In the genomic region with DNA sequence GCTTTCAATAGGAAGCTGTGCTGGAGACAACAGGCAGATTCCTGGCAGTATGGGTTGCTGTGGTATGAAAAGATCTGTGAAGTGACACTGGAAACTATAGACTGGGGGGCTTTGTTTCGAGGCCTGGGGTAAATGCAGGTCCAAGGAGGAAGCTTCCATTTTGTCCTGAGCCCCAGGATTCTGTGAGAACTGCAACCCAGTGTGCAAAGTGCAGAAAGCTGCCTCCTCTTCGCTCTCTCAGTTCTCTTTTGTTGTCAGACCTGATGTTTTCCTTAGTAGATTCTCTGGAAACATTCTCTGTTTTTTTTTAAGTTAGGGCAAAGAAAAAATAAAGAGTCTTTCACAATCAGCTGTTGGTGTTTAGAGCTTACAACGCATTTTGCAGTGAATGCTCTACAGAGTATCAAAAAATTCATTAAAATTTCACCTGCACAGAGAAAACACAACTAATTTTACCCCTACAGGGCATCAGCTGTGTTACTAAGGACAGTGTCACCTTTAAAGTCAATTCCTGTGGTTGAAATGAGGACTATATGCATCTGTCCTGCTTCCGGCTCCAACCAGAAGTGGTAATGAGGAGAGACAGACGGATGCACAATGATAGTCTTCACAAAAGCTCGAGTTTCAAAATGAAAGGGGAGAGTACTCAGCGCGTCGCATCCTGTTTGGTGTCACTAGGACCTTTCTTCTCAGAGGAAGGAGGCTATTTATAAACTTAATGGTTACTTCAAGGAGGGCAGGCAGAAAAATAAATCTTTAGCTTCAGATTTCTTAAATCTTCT, we compare ENCODE assay signal across 8 cellular contexts.
DNase-seq lines count a peak whose midpoint lies in the region; ATAC-seq, FAIRE-seq and TF ChIP-seq lines count a peak whose summit lies in the region.

No MANE protein-coding gene starts in this region.

- TF ChIP-seq CTCF in glutamatergic neuron (IDR thresholded peaks at IDR 0.05; ENCODE audit: partially characterized antibody, unreplicated experiment) (no peak), D721Med (IDR thresholded peaks at IDR 0.05; ENCODE audit: insufficient read depth, missing control alignments) (no peak)

- ATAC-seq in GM19025 (IDR thresholded peaks at IDR 0.05; ENCODE audit: low read depth, unreplicated experiment) (peak; percentile 85), HG03103 (IDR thresholded peaks at IDR 0.05; ENCODE audit: low read depth, unreplicated experiment) (peak; percentile 91)

- no peak for FAIRE-seq in D721Med (lab: Jason Lieb, UNC)

- DNase-seq in Ammon's horn (ENCODE audit: low spot score) (peak; percentile 46), glutamatergic neuron (no peak), kidney tubule cell (ENCODE audit: low spot score) (no peak), D721Med (ENCODE audit: insufficient read length, low spot score) (no peak)
- DNase-seq in activated CD4-positive, CD25-positive, alpha-beta regulatory T cell treated with anti-CD3 and anti-CD28 coated beads, Interleukin-2, amount 50 U/mL, for 72 hours: peak; percentile 36
- peak; percentile 9 for DNase-seq in stimulated activated CD8-positive, alpha-beta memory T cell treated with anti-CD3 and anti-CD28 coated beads, Interleukin-7, amount 100 ng/mL, for 24 hours (ENCODE audit: low read depth)

- no peaks in the 10 kb centered on the region for H3K36me3 Mint-ChIP-seq in glutamatergic neuron (ENCODE audit: unreplicated experiment)

- H3K4me3 Mint-ChIP-seq in glutamatergic neuron (ENCODE audit: unreplicated experiment): peak overlapping the region; percentile 12

- no peak overlapping the region for H3K27ac Mint-ChIP-seq in glutamatergic neuron (ENCODE audit: unreplicated experiment)

- peaks cover 29% of the 10 kb centered on the region for H3K4me1 Mint-ChIP-seq in glutamatergic neuron (ENCODE audit: low read depth, unreplicated experiment)

- no peaks in the 10 kb centered on the region for H3K9me3 Mint-ChIP-seq in glutamatergic neuron (ENCODE audit: unreplicated experiment)

- no peaks in the 10 kb centered on the region for H3K27me3 Mint-ChIP-seq in glutamatergic neuron (ENCODE audit: unreplicated experiment)

Comparison
In these comparisons a context has a peak if more than half of its experiments do, and no peak if none do; other contexts are left out.
1. DNase-seq: peak in Ammon's horn (single experiment), activated CD4-positive, CD25-positive, alpha-beta regulatory T cell treated with anti-CD3 and anti-CD28 coated beads, Interleukin-2, amount 50 U/mL, for 72 hours (single experiment) and stimulated activated CD8-positive, alpha-beta memory T cell treated with anti-CD3 and anti-CD28 coated beads, Interleukin-7, amount 100 ng/mL, for 24 hours (single experiment); none in glutamatergic neuron (single experiment), kidney tubule cell (single experiment) and D721Med (single experiment).